ENCODE assay signal across 23 cellular contexts in genomic region chr13:83845121-83845520, GRCh38. TPM values are rescaled to one million over a fixed set of nuclear protein-coding genes. Genes with fewer than 3 reads are reported as not detected.
"Had no signal": no experiment of that assay in that cellular context is flagged by ENCODE, and none has a peak within 500 bp of the region (broad histone marks: within the 10 kb centered on the region; RNA-seq: fewer than 3 reads in every experiment).

No MANE protein-coding gene starts in this region.

- H3K36me3 ChIP-seq: esophagus muscularis mucosa, heart left ventricle, pancreas had no signal

- H3K27me3 Mint-ChIP-seq: progenitor cell of endocrine pancreas had no signal

- H3K4me3 Mint-ChIP-seq: nephron had no signal

- DNase-seq: effector memory CD4-positive, alpha-beta T cell; foreskin melanocyte; heart left ventricle; hippocampal formation; left colon; left ventricle myocardium superior; mesenchymal stem cell; midbrain; occipital lobe; pancreas; right cardiac atrium; small intestine; stimulated activated CD4-positive, alpha-beta T cell treated with anti-CD3 and anti-CD28 coated beads, Interleukin-12 subunit alpha, Interleukin-12 subunit beta, amount 100 ng/mL, for 4 hours; stimulated activated CD4-positive, alpha-beta T cell treated with anti-CD3 and anti-CD28 coated beads, Interleukin-2, amount 100 ng/mL, for 48 hours; stimulated activated naive CD4-positive, alpha-beta T cell treated with Interleukin-2 at 50 U/mL for 16 hours; trophoblast cell had no signal

- H3K27ac Mint-ChIP-seq: nephron, progenitor cell of endocrine pancreas had no signal

- ATAC-seq: heart left ventricle, left colon, left ventricle myocardium superior, pancreas, right cardiac atrium had no signal

- H3K27me3 ChIP-seq: esophagus muscularis mucosa, heart left ventricle, pancreas had no signal

- H3K4me3 ChIP-seq: esophagus muscularis mucosa, heart left ventricle, lung, pancreas had no signal

- H3K27ac ChIP-seq: epithelial cell of prostate, esophagus muscularis mucosa, heart left ventricle, pancreas had no signal

- H3K4me1 Mint-ChIP-seq: nephron had no signal

RNA-seq across cellular contexts. Expression of gene SLITRK1, which starts 37.2 kb away (rescaled TPM):
- total RNA-seq: esophagus muscularis mucosa, glomerular endothelial cell, heart left ventricle, kidney epithelial cell, left ventricle myocardium superior, right cardiac atrium had no signal
